In the genomic region with DNA sequence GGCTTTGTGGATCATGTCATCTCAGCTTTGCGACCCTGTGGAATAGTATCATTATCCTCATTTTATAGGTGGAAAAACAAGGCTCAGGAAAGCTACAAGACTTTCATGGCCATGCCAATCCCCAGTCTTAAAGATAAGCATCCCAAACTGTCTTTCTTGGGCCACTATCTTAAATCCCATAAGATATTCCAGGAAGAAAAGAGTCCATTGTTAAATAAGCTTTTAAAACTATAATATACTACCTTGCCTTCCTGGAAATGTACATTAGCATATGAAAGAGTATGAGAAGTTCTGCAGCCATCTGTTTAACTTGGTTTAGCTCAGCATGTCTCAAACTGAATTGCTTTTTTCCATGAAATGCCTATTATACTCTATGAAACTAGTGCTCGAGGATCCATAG, we compare ENCODE assay signal across 26 cellular contexts.
DNase-seq lines count a peak whose midpoint lies in the region; ATAC-seq and TF ChIP-seq lines count a peak whose summit lies in the region.
"Had no signal": no experiment of that assay in that cellular context is flagged by ENCODE, and none has a peak within 500 bp of the region (broad histone marks: within the 10 kb centered on the region; RNA-seq: fewer than 3 reads in every experiment).

No MANE protein-coding gene starts in this region.

- peak; percentile 41 for DNase-seq in HT-29 (ENCODE audit: low spot score)
- no peak for DNase-seq in endodermal cell
- DNase-seq in stomach, result no peak
- no peak for DNase-seq in osteocyte (ENCODE audit: extremely low spot score, unreplicated experiment)
- no peak for DNase-seq in activated gamma-delta T cell treated with Interleukin-2 at 50 U/mL for 16 hours
- DNase-seq: AML-193; Caco-2; CD4-positive, alpha-beta memory T cell; DMS79 treated with DMSO at 0.1 percent for 48 hours; GF-D8; Kasumi-1; NCI-H1105; NCI-H1436 treated with DMSO at 0.1 percent for 48 hours; NCI-H187 treated with DMSO at 0.1 percent for 48 hours; NCI-H2107; NCI-H524; NCI-H774 had no signal

- H3K36me3 ChIP-seq in endodermal cell (ENCODE audit: control insufficient read depth, insufficient read depth, low read length), result peaks cover 47% of the 10 kb centered on the region
- peaks cover 4% of the 10 kb centered on the region for H3K36me3 ChIP-seq in mucosa of stomach (ENCODE audit: control insufficient read depth, insufficient read depth, low read length)
- H3K36me3 ChIP-seq in stomach, result peaks cover 0 to 7% (median 0%) of the 10 kb centered on the region in 4 donors
- H3K36me3 ChIP-seq: BLaER1 treated with 17β-estradiol and CSF1 and Interleukin-3, amounts not matched to agents 10 nM and 100 nM had no signal

- H3K27ac ChIP-seq in endodermal cell (ENCODE audit: low read depth, low read length), result peak overlapping the region; percentile 62
- H3K27ac ChIP-seq in stomach, result peak overlapping the region; percentile 20 to 85 (median 71)
- H3K27ac ChIP-seq: A549; BLaER1 treated with 17β-estradiol and CSF1 and Interleukin-3, amounts not matched to agents 10 nM and 100 nM had no signal

- H3K4me1 ChIP-seq in endodermal cell (ENCODE audit: control insufficient read depth, insufficient read depth, low read length), result peaks cover 4% of the 10 kb centered on the region
- H3K4me1 ChIP-seq in mucosa of stomach (ENCODE audit: control insufficient read depth, insufficient read depth, low read length), result peaks cover 64% of the 10 kb centered on the region
- H3K4me1 ChIP-seq in stomach, result peaks cover 28 to 41% (median 37%) of the 10 kb centered on the region in 4 donors

- H3K9me3 ChIP-seq in endodermal cell (ENCODE audit: control insufficient read depth, low read length) (peaks cover 4% of the 10 kb centered on the region), mucosa of stomach (ENCODE audit: control insufficient read depth, low read length) (no peaks in the 10 kb centered on the region), stomach (peaks cover 0 to 11% (median 4%) of the 10 kb centered on the region in 4 donors)
- H3K9me3 ChIP-seq: A549, Caco-2 had no signal

- TF ChIP-seq EP300 in stomach (IDR thresholded peaks at IDR 0.05), result no peak

- no peak overlapping the region for H3K27ac Mint-ChIP-seq in endodermal cell
- H3K27ac Mint-ChIP-seq in osteocyte (ENCODE audit: unreplicated experiment), result no peak overlapping the region

- H3K4me1 Mint-ChIP-seq in endodermal cell (peaks cover 11% of the 10 kb centered on the region), osteocyte (ENCODE audit: unreplicated experiment) (no peaks in the 10 kb centered on the region)

- TF ChIP-seq CTCF in endodermal cell (conservative IDR thresholded peaks at IDR 0.05) (no peak), stomach (IDR thresholded peaks at IDR 0.05) (no peak), osteocyte (IDR thresholded peaks at IDR 0.05) (no peak)

- no peak overlapping the region for H3K4me3 Mint-ChIP-seq in endodermal cell
- no peak overlapping the region for H3K4me3 Mint-ChIP-seq in osteocyte (ENCODE audit: unreplicated experiment)
- H3K4me3 Mint-ChIP-seq: CD4-positive, alpha-beta memory T cell had no signal

- H3K4me3 ChIP-seq in endodermal cell (ENCODE audit: low read length), result no peak overlapping the region
- no peak overlapping the region for H3K4me3 ChIP-seq in mucosa of stomach (ENCODE audit: low read length)
- no peak overlapping the region for H3K4me3 ChIP-seq in stomach
- H3K4me3 ChIP-seq: A549; BLaER1 treated with 17β-estradiol and CSF1 and Interleukin-3, amounts not matched to agents 10 nM and 100 nM; K562 had no signal

- H3K9me3 Mint-ChIP-seq in endodermal cell (peaks cover 11% of the 10 kb centered on the region), osteocyte (ENCODE audit: unreplicated experiment) (peaks cover 9% of the 10 kb centered on the region)

- no peak for TF ChIP-seq POLR2A in stomach (IDR thresholded peaks at IDR 0.05)

- H3K36me3 Mint-ChIP-seq in endodermal cell (ENCODE audit: low read depth) (peaks cover 69% of the 10 kb centered on the region), osteocyte (ENCODE audit: unreplicated experiment) (peaks cover 4% of the 10 kb centered on the region)

- H3K9ac ChIP-seq in endodermal cell (ENCODE audit: extremely low read depth, low read length, poor library complexity, severe bottlenecking) (no peak overlapping the region), mucosa of stomach (ENCODE audit: low read length) (peak overlapping the region; percentile 6)
- H3K9ac ChIP-seq: BLaER1 treated with 17β-estradiol and CSF1 and Interleukin-3, amounts not matched to agents 10 nM and 100 nM had no signal

- no peak for ATAC-seq in HG03039 (IDR thresholded peaks at IDR 0.05; ENCODE audit: unreplicated experiment)
- no peak for ATAC-seq in HG03565 (IDR thresholded peaks at IDR 0.05; ENCODE audit: unreplicated experiment)
- ATAC-seq: A549, HCT116, HepG2, K562, SK-N-SH treated with all-trans-retinoic acid at 6 μM for 48 hours had no signal

- 93 to 100% methylated on average over 2 of the region's 2 CpGs for WGBS in endodermal cell (ENCODE audit: insufficient coverage in 1 of 2, insufficient read length in 1 of 2), 2 experiments
- WGBS in stomach, 5 donors, result 92 to 94% (median 93%) methylated on average over 2 of the region's 2 CpGs

- no peaks in the 10 kb centered on the region for H3K27me3 Mint-ChIP-seq in endodermal cell (ENCODE audit: insufficient read depth)
- H3K27me3 Mint-ChIP-seq in osteocyte (ENCODE audit: unreplicated experiment), result peaks cover 4% of the 10 kb centered on the region
- H3K27me3 Mint-ChIP-seq: CD4-positive, alpha-beta memory T cell had no signal

- intact Hi-C loops in stomach (cut with DNase I; ENCODE audit: low total_unique reads), result no loop called here

- H3K27me3 ChIP-seq in endodermal cell (ENCODE audit: control insufficient read depth, insufficient read depth, low read length, poor library complexity, severe bottlenecking), result no peaks in the 10 kb centered on the region
- H3K27me3 ChIP-seq in mucosa of stomach (ENCODE audit: control insufficient read depth, insufficient read depth, low read length), result no peaks in the 10 kb centered on the region
- H3K27me3 ChIP-seq in stomach, result no peaks in the 10 kb centered on the region
- H3K27me3 ChIP-seq: BLaER1 treated with 17β-estradiol and CSF1 and Interleukin-3, amounts not matched to agents 10 nM and 100 nM had no signal
